In genomic region chr12:30696486-30696885, GRCh38 we compare ENCODE assay signal across 9 cellular contexts. TPM values are rescaled to one million over a fixed set of nuclear protein-coding genes. Genes with fewer than 3 reads are reported as not detected.
A peak's percentile ranks its signal among the peaks of the same experiment; 100 is the strongest.
DNase-seq lines count a peak whose midpoint lies in the region; ATAC-seq, FAIRE-seq and TF ChIP-seq lines count a peak whose summit lies in the region.
"Had no signal": no experiment of that assay in that cellular context is flagged by ENCODE, and none has a peak within 500 bp of the region (broad histone marks: within the 10 kb centered on the region; RNA-seq: fewer than 3 reads in every experiment).

No MANE protein-coding gene starts in this region.

- H3K27me3 Mint-ChIP-seq in activated naive CD4-positive, alpha-beta T cell treated with anti-CD3 and anti-CD28 coated beads for 36 hours (ENCODE audit: low read depth), result peaks cover 2% of the 10 kb centered on the region
- H3K27me3 Mint-ChIP-seq in activated T-helper 17 cell treated with anti-CD3 and anti-CD28 coated beads, Interleukin-2, amount 50 U/mL, for 72 hours, result no peaks in the 10 kb centered on the region

- H3K9ac ChIP-seq in kidney (ENCODE audit: low read length in 2 of 2), result peak overlapping the region in 1 of 2 donors; percentile 88

- TF ChIP-seq POLR2A in suprapubic skin (IDR thresholded peaks at IDR 0.05), result no peak

- no peaks in the 10 kb centered on the region for H3K9me3 ChIP-seq in kidney (ENCODE audit: control insufficient read depth in 1 of 2, low read length in 2 of 2)
- no peaks in the 10 kb centered on the region for H3K9me3 ChIP-seq in suprapubic skin
- H3K9me3 ChIP-seq: left lung had no signal

- no peaks in the 10 kb centered on the region for H3K9me3 Mint-ChIP-seq in activated naive CD4-positive, alpha-beta T cell treated with anti-CD3 and anti-CD28 coated beads for 36 hours
- H3K9me3 Mint-ChIP-seq in activated T-helper 17 cell treated with anti-CD3 and anti-CD28 coated beads, Interleukin-2, amount 50 U/mL, for 72 hours, result no peaks in the 10 kb centered on the region

- H3K27ac ChIP-seq in kidney (ENCODE audit: low read depth in 2 of 2, low read length in 2 of 2), result no peak overlapping the region
- no peak overlapping the region for H3K27ac ChIP-seq in suprapubic skin

- H3K4me1 Mint-ChIP-seq in activated naive CD4-positive, alpha-beta T cell treated with anti-CD3 and anti-CD28 coated beads for 36 hours (ENCODE audit: low read depth), result peaks cover 32% of the 10 kb centered on the region
- peaks cover 12% of the 10 kb centered on the region for H3K4me1 Mint-ChIP-seq in activated T-helper 17 cell treated with anti-CD3 and anti-CD28 coated beads, Interleukin-2, amount 50 U/mL, for 72 hours

- WGBS in suprapubic skin, result 95% methylated on average over 14 of the region's 14 CpGs

- peak overlapping the region; percentile 92 for H3K27ac Mint-ChIP-seq in activated naive CD4-positive, alpha-beta T cell treated with anti-CD3 and anti-CD28 coated beads for 36 hours
- peak overlapping the region; percentile 97 for H3K27ac Mint-ChIP-seq in activated T-helper 17 cell treated with anti-CD3 and anti-CD28 coated beads, Interleukin-2, amount 50 U/mL, for 72 hours

- FAIRE-seq in kidney (lab: Jason Lieb, UNC), result no peak

- TF ChIP-seq EP300 in suprapubic skin (IDR thresholded peaks at IDR 0.05), result no peak

- CTCF ChIA-PET in activated naive CD4-positive, alpha-beta T cell treated with anti-CD3 and anti-CD28 coated beads for 36 hours (lab: Charles Lee), result interaction anchor here (1.4 to 2.2 kb wide), 2 partner anchors 57 to 58 kb away, joined by 4 to 7 read pairs; partner anchors contain the start of gene CAPRIN2

- H3K36me3 ChIP-seq in kidney (ENCODE audit: control insufficient read depth in 1 of 2, insufficient read depth in 2 of 2, low read length in 2 of 2), result no peaks in the 10 kb centered on the region
- no peaks in the 10 kb centered on the region for H3K36me3 ChIP-seq in suprapubic skin
- H3K36me3 ChIP-seq: left lung had no signal

- H3K4me3 ChIP-seq in kidney (ENCODE audit: low read length in 2 of 2) (peak overlapping the region; percentile 67 to 83), suprapubic skin (peak overlapping the region; percentile 79)

- TF ChIP-seq CTCF in kidney (IDR thresholded peaks at IDR 0.05; ENCODE audit: borderline replicate concordance, extremely low read depth, insufficient read depth), result no peak
- no peak for TF ChIP-seq CTCF in suprapubic skin (IDR thresholded peaks at IDR 0.05)

- peaks cover 8 to 9% of the 10 kb centered on the region in 2 donors for H3K4me1 ChIP-seq in kidney (ENCODE audit: control insufficient read depth in 1 of 2, insufficient read depth in 1 of 2, low read depth in 1 of 2, low read length in 2 of 2)
- H3K4me1 ChIP-seq in suprapubic skin, result peaks cover 39% of the 10 kb centered on the region

- peak overlapping the region; percentile 93 for H3K4me3 Mint-ChIP-seq in activated naive CD4-positive, alpha-beta T cell treated with anti-CD3 and anti-CD28 coated beads for 36 hours
- peak overlapping the region; percentile 92 for H3K4me3 Mint-ChIP-seq in activated T-helper 17 cell treated with anti-CD3 and anti-CD28 coated beads, Interleukin-2, amount 50 U/mL, for 72 hours

- peaks cover 3% of the 10 kb centered on the region for H3K36me3 Mint-ChIP-seq in activated naive CD4-positive, alpha-beta T cell treated with anti-CD3 and anti-CD28 coated beads for 36 hours (ENCODE audit: low read depth)
- H3K36me3 Mint-ChIP-seq in activated T-helper 17 cell treated with anti-CD3 and anti-CD28 coated beads, Interleukin-2, amount 50 U/mL, for 72 hours (ENCODE audit: low read depth), result no peaks in the 10 kb centered on the region

- H3K27me3 ChIP-seq in suprapubic skin, result no peaks in the 10 kb centered on the region
- H3K27me3 ChIP-seq: left lung had no signal

- intact Hi-C loops in activated naive CD4-positive, alpha-beta T cell treated with anti-CD3 and anti-CD28 coated beads for 36 hours (cut with micrococcal nuclease), result loop anchor here (5.0 to 10.0 kb wide), 2 partner anchors 508 to 626 kb away; no protein-coding TSS in a partner anchor
- intact Hi-C loops in kidney (cut with DNase I), result no loop called here

- DNase-seq in activated naive CD4-positive, alpha-beta T cell treated with anti-CD3 and anti-CD28 coated beads for 36 hours, result no peak
- no peak for DNase-seq in activated naive CD4-positive, alpha-beta T cell treated with anti-CD3 and anti-CD28 coated beads, Interleukin-2, amount 50 U/mL, for 16 hours
- peak; percentile 68 for DNase-seq in kidney
- DNase-seq in suprapubic skin (ENCODE audit: low spot score in 2 of 2), result no peak
- no peak for DNase-seq in dedifferentiated amniotic fluid mesenchymal stem cell (ENCODE audit: extremely low spot score)
- no peak for DNase-seq in stimulated activated naive CD4-positive, alpha-beta T cell (lab: John Stamatoyannopoulos, UW)

- ATAC-seq in activated T-helper 17 cell treated with anti-CD3 and anti-CD28 coated beads, Interleukin-2, amount 50 U/mL, for 72 hours (replicated peaks), result no peak
- ATAC-seq in GM21447 (IDR thresholded peaks at IDR 0.05; ENCODE audit: unreplicated experiment), result no peak

RNA-seq across cellular contexts. Expression of gene IPO8, which starts 0.8 kb away (rescaled TPM):
- total RNA-seq in activated naive CD4-positive, alpha-beta T cell treated with anti-CD3 and anti-CD28 coated beads for 36 hours, result 10 to 100 TPM; 36.0 to 41.5 TPM
- 10 to 100 TPM; 33.7 to 48.8 TPM for total RNA-seq in activated T-helper 17 cell treated with anti-CD3 and anti-CD28 coated beads, Interleukin-2, amount 50 U/mL, for 72 hours
- total RNA-seq in kidney (63.3 TPM), suprapubic skin (10 to 100 TPM; 24.0 to 49.8 (median 34.4) TPM)
- 19.5 TPM for polyA plus RNA-seq in kidney (ENCODE audit: insufficient read depth, low read depth, low replicate concordance)

RNA-seq across cellular contexts. Expression of gene CAPRIN2, which starts 58.3 kb away (rescaled TPM):
- 10 to 100 TPM; 10.3 to 11.3 TPM for total RNA-seq in activated naive CD4-positive, alpha-beta T cell treated with anti-CD3 and anti-CD28 coated beads for 36 hours
- total RNA-seq in activated T-helper 17 cell treated with anti-CD3 and anti-CD28 coated beads, Interleukin-2, amount 50 U/mL, for 72 hours, result 10 to 100 TPM; 11.3 to 12.1 TPM
- total RNA-seq in kidney (21.5 TPM), suprapubic skin (10 to 100 TPM; 16.8 to 56.8 (median 17.8) TPM)
- polyA plus RNA-seq in kidney (ENCODE audit: insufficient read depth, low read depth, low replicate concordance), result 15.6 TPM
